In genomic region chr1:22805672-22806038, GRCh38 we compare ENCODE assay signal across 1 cellular context.
TF ChIP-seq lines count a peak whose summit lies in the region.

No MANE protein-coding gene starts in this region.

TF ChIP-seq in IMR-90, 13 proteins besides CTCF, POLR2A, EP300 and RAD21:
- TF ChIP-seq USF2 (IDR thresholded peaks at IDR 0.05; ENCODE audit: low read depth, low read length) (no peak), ELK1 (IDR thresholded peaks at IDR 0.05; ENCODE audit: borderline replicate concordance, low read depth, low read length) (no peak), SMC3 (IDR thresholded peaks at IDR 0.05; ENCODE audit: low read depth, low read length) (no peak), CHD1 (IDR thresholded peaks at IDR 0.05; ENCODE audit: low read depth, low read length) (no peak)
